Comparison of ENCODE assay signal across 34 cellular contexts in the genomic region with DNA sequence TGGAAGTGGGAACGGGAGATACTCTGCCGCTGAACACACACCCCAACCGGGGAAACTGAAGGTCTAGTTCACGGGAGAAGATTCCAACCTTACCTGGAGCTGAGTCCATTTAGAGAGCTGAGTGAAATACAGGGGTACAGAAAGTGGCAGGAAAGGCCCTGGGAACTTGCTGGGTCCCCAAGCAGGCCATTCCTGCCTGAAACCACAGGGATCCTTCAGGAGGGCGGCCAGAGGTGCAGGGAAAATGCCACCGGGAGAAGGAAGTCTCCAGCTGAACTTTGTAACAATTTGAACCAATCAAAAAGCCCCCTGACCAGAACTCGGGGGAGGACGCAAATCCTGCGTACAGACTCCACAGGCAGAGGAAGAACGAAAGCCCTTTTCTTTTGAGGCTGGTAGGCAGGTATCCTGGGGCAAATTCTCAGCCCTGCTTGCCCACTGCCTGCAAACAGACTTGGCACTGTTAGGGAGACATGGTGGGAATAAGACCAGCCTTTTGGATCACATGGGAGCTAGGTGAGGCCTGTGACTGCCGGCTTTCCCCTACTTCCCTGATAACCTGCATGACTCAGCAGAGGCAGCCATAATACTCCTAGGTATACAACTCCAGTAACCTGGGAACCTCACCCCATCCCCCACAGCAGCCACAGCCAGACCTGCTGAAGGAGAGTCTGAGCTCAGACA.
DNase-seq lines count a peak whose midpoint lies in the region; ATAC-seq, FAIRE-seq and TF ChIP-seq lines count a peak whose summit lies in the region.
"Had no signal": no experiment of that assay in that cellular context is flagged by ENCODE, and none has a peak within 500 bp of the region (broad histone marks: within the 10 kb centered on the region; RNA-seq: fewer than 3 reads in every experiment).

No MANE protein-coding gene starts in this region.

- H3K36me3 Mint-ChIP-seq in chondrocyte (ENCODE audit: low read depth), result peaks cover 7% of the 10 kb centered on the region
- H3K36me3 Mint-ChIP-seq: activated naive CD8-positive, alpha-beta T cell treated with anti-CD3 and anti-CD28 coated beads for 36 hours; CD8-positive, alpha-beta T cell; stimulated activated effector memory CD8-positive, alpha-beta T cell treated with anti-CD3 and anti-CD28 coated beads, Interleukin-12 subunit alpha, Interleukin-12 subunit beta, amount 100 ng/mL, for 72 hours had no signal

- no peak overlapping the region for H3K4me2 ChIP-seq in keratinocyte (ENCODE audit: control insufficient read depth, extremely low read depth, insufficient read depth, low read depth, low read length)
- H3K4me2 ChIP-seq: KMS-11 had no signal

- no peaks in the 10 kb centered on the region for H3K4me1 ChIP-seq in keratinocyte (ENCODE audit: control insufficient read depth, extremely low read depth, insufficient read depth, low read length)
- H3K4me1 ChIP-seq in suprapubic skin, result no peaks in the 10 kb centered on the region
- H3K4me1 ChIP-seq: HAP-1, lower lobe of right lung, parathyroid adenoma, right atrium auricular region, spleen, uterus had no signal

- no peak overlapping the region for H3K9ac ChIP-seq in keratinocyte (ENCODE audit: control insufficient read depth, extremely low read depth, insufficient read depth, low read length)
- H3K9ac ChIP-seq: KMS-11, parathyroid adenoma had no signal

- H3K27me3 Mint-ChIP-seq in chondrocyte (ENCODE audit: low read depth), result peaks cover 27% of the 10 kb centered on the region

- H3K4me1 Mint-ChIP-seq in chondrocyte (ENCODE audit: low read depth), result peaks cover 12% of the 10 kb centered on the region
- H3K4me1 Mint-ChIP-seq: activated naive CD8-positive, alpha-beta T cell treated with anti-CD3 and anti-CD28 coated beads for 36 hours; central memory CD8-positive, alpha-beta T cell; stimulated activated effector memory CD8-positive, alpha-beta T cell treated with anti-CD3 and anti-CD28 coated beads, Interleukin-12 subunit alpha, Interleukin-12 subunit beta, amount 100 ng/mL, for 72 hours had no signal

- TF ChIP-seq CTCF in keratinocyte (optimal IDR thresholded peaks at IDR 0.05 in 1 of 3, IDR thresholded peaks at IDR 0.05 in 1 of 3, conservative IDR thresholded peaks at IDR 0.05 in 1 of 3; ENCODE audit: extremely low read depth in 1 of 3, insufficient read depth in 2 of 3, low read length in 3 of 3) (no peak), suprapubic skin (IDR thresholded peaks at IDR 0.05) (no peak), chondrocyte (IDR thresholded peaks at IDR 0.05) (no peak)

- H3K4me3 ChIP-seq in keratinocyte (ENCODE audit: control insufficient read depth in 2 of 3, extremely low read depth in 1 of 3, insufficient read depth in 2 of 3, low read depth in 1 of 3, low read length in 3 of 3) (no peak overlapping the region), suprapubic skin (no peak overlapping the region)
- H3K4me3 ChIP-seq: dorsolateral prefrontal cortex, HAP-1, lower lobe of right lung, mucosa of descending colon, right atrium auricular region, spleen, uterus had no signal

- dilution Hi-C loops in keratinocyte (cut with MboI; ENCODE audit: extremely low pct_ligation_motif_present, low sequenced_read_pairs), result no loop called here

- 82% methylated on average over 10 of the region's 11 CpGs for WGBS in suprapubic skin

- H3K27me3 ChIP-seq in keratinocyte (ENCODE audit: control insufficient read depth, extremely low read depth, insufficient read depth, low read length), result no peaks in the 10 kb centered on the region
- no peaks in the 10 kb centered on the region for H3K27me3 ChIP-seq in suprapubic skin
- H3K27me3 ChIP-seq: dorsolateral prefrontal cortex, right atrium auricular region, spleen, uterus had no signal

- no peaks in the 10 kb centered on the region for H3K9me1 ChIP-seq in keratinocyte (ENCODE audit: control insufficient read depth, extremely low read depth, insufficient read depth, low read length)

- DNase-seq in NCI-H2171 treated with DMSO at 0.1 percent for 48 hours (lab: John Stamatoyannopoulos, UW) (peak; percentile 36), NCI-H2171 (lab: John Stamatoyannopoulos, UW) (no peak), keratinocyte (ENCODE audit: low read depth, low spot score) (peak; percentile 4), suprapubic skin (ENCODE audit: low spot score in 2 of 2) (no peak), chondrocyte (ENCODE audit: low spot score) (no peak)
- DNase-seq: activated effector memory CD4-positive, alpha-beta T cell treated with Interleukin-2 at 50 U/mL for 16 hours; activated naive CD8-positive, alpha-beta T cell treated with anti-CD3 and anti-CD28 coated beads for 36 hours; activated T-cell treated with anti-CD3 and anti-CD28 coated beads for 4 hours; CD8-positive, alpha-beta T cell; DND-41; lower lobe of right lung; MM.1S; mucosa of descending colon; NCI-H1417; NCI-H2081; OCI-M1; spleen; stimulated activated CD4-positive, alpha-beta T cell treated with anti-CD3 and anti-CD28 coated beads, Interleukin-4, amount 100 ng/mL, for 1 hour; T-helper 2 cell; uterus had no signal

- no peak for ATAC-seq in GM18909 (IDR thresholded peaks at IDR 0.05; ENCODE audit: poor library complexity, unreplicated experiment)
- ATAC-seq in esophagus mucosa, result no peak
- ATAC-seq: CD8-positive, alpha-beta T cell; lower lobe of right lung; mucosa of descending colon; SK-N-SH treated with all-trans-retinoic acid at 6 μM for 48 hours; stimulated activated effector memory CD8-positive, alpha-beta T cell treated with anti-CD3 and anti-CD28 coated beads, Interleukin-12 subunit alpha, Interleukin-12 subunit beta, amount 100 ng/mL, for 72 hours had no signal

- H3K9me3 ChIP-seq in keratinocyte (ENCODE audit: control insufficient read depth, low read depth, low read length) (no peaks in the 10 kb centered on the region), suprapubic skin (no peaks in the 10 kb centered on the region)
- H3K9me3 ChIP-seq: HAP-1, lower lobe of right lung, mucosa of descending colon, uterus had no signal

- H3K27ac Mint-ChIP-seq in chondrocyte (ENCODE audit: unreplicated experiment), result no peak overlapping the region
- H3K27ac Mint-ChIP-seq: activated naive CD8-positive, alpha-beta T cell treated with anti-CD3 and anti-CD28 coated beads for 36 hours; CD8-positive, alpha-beta T cell; nephron; stimulated activated effector memory CD8-positive, alpha-beta T cell treated with anti-CD3 and anti-CD28 coated beads, Interleukin-12 subunit alpha, Interleukin-12 subunit beta, amount 100 ng/mL, for 72 hours had no signal

- H3K36me3 ChIP-seq in keratinocyte (ENCODE audit: control insufficient read depth in 2 of 2, extremely low read depth in 1 of 2, insufficient read depth in 2 of 2, low read length in 2 of 2) (no peaks in the 10 kb centered on the region), suprapubic skin (no peaks in the 10 kb centered on the region)
- H3K36me3 ChIP-seq: HAP-1, lower lobe of right lung, right atrium auricular region, spleen, uterus had no signal

- H2AFZ ChIP-seq in keratinocyte (ENCODE audit: control insufficient read depth, low read length), result peak overlapping the region; percentile 87
- H2AFZ ChIP-seq: parathyroid adenoma had no signal

- TF ChIP-seq EP300 in suprapubic skin (IDR thresholded peaks at IDR 0.05), result no peak

- H4K20me1 ChIP-seq in keratinocyte (ENCODE audit: control insufficient read depth, extremely low read depth, insufficient read depth, low read length), result no peaks in the 10 kb centered on the region

- FAIRE-seq in keratinocyte (lab: Jason Lieb, UNC), result no peak
- FAIRE-seq: A204.1, HTR-8/SVneo had no signal

- no peaks in the 10 kb centered on the region for H3K79me2 ChIP-seq in keratinocyte (ENCODE audit: control insufficient read depth, insufficient read depth, low read length)
- H3K79me2 ChIP-seq: parathyroid adenoma had no signal

- no peak for TF ChIP-seq POLR2A in suprapubic skin (IDR thresholded peaks at IDR 0.05)

- H3K9me3 Mint-ChIP-seq in chondrocyte (ENCODE audit: low read depth), result peaks cover 11% of the 10 kb centered on the region
- H3K9me3 Mint-ChIP-seq: CD8-positive, alpha-beta T cell; central memory CD8-positive, alpha-beta T cell; stimulated activated effector memory CD8-positive, alpha-beta T cell treated with anti-CD3 and anti-CD28 coated beads, Interleukin-12 subunit alpha, Interleukin-12 subunit beta, amount 100 ng/mL, for 72 hours had no signal

- no peak overlapping the region for H3K4me3 Mint-ChIP-seq in chondrocyte (ENCODE audit: unreplicated experiment)
- H3K4me3 Mint-ChIP-seq: activated naive CD8-positive, alpha-beta T cell treated with anti-CD3 and anti-CD28 coated beads for 36 hours; CD8-positive, alpha-beta T cell; central memory CD8-positive, alpha-beta T cell; nephron; stimulated activated effector memory CD8-positive, alpha-beta T cell treated with anti-CD3 and anti-CD28 coated beads, Interleukin-12 subunit alpha, Interleukin-12 subunit beta, amount 100 ng/mL, for 72 hours had no signal

- H3K27ac ChIP-seq in angular gyrus (ENCODE audit: low read depth, low read length) (peak overlapping the region; percentile 10), keratinocyte (ENCODE audit: control insufficient read depth, insufficient read depth, low read length) (no peak overlapping the region), suprapubic skin (no peak overlapping the region)
- H3K27ac ChIP-seq: KMS-11, lower lobe of right lung, parathyroid adenoma, right atrium auricular region, spleen, uterus had no signal

Comparison
In these comparisons a context has a peak if more than half of its experiments do, and no peak if none do; other contexts are left out.
1. DNase-seq: peak in NCI-H2171 treated with DMSO at 0.1 percent for 48 hours (single experiment) and keratinocyte (single experiment); none in NCI-H2171 (single experiment), suprapubic skin (0 of 2) and chondrocyte (single experiment).